19 cellular contexts compared by ENCODE assay signal in the genomic region with DNA sequence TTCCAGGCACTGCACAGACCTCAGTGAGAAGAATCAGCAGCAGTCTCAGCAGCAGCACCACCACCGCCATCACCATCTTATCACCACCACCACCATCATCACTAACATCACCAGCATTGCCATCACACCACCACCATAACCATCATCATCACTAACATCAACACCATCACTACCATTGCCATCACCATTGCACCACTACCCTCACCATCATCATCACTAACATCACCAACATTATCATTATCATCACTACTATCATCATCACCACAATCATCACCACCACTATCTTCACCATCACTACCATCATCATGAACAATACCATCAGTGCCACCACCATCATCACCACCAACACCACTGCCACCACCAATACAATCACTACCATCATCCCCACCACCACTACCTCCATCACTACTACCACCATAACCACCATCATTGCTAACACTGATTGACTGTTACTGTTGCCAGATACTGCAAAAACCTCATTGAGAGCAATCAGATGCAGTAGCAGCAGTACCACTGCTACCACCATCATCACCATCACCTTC.
"Had no signal": no experiment of that assay in that cellular context is flagged by ENCODE, and none has a peak within 500 bp of the region (broad histone marks: within the 10 kb centered on the region; RNA-seq: fewer than 3 reads in every experiment).

No MANE protein-coding gene starts in this region.

- FAIRE-seq: islet of Langerhans had no signal

- H3K4me3 ChIP-seq: heart left ventricle, ovary, right atrium auricular region, smooth muscle cell, stomach, thoracic aorta, transverse colon had no signal

- H3K9me3 ChIP-seq: heart left ventricle, ovary, right atrium auricular region, stomach, thoracic aorta, transverse colon had no signal

- H3K27me3 ChIP-seq: heart left ventricle, ovary, right atrium auricular region, stomach, transverse colon had no signal

- ATAC-seq: effector memory CD8-positive, alpha-beta T cell; heart left ventricle; stimulated activated memory B cell treated with anti-CD40 and anti-IgM and Interleukin-4, amounts not matched to agents 10 μg/mL and 1 μg/mL and 100 μg/mL, for 72 hours had no signal

- DNase-seq: central memory CD4-positive, alpha-beta T cell; cortex of kidney; effector memory CD8-positive, alpha-beta T cell; erythroblast; foreskin melanocyte; heart left ventricle; hypothalamus; kidney glomerular epithelial cell; natural killer cell; ovary; stimulated activated CD4-positive, alpha-beta T cell treated with anti-CD3 and anti-CD28 coated beads, Interleukin-2, amount 100 ng/mL, for 48 hours; stomach; substantia nigra; transverse colon had no signal

- H3K4me1 ChIP-seq: transverse colon had no signal

- H3K4me2 ChIP-seq: smooth muscle cell had no signal

- H3K36me3 ChIP-seq: ovary, transverse colon had no signal

- H3K27ac ChIP-seq: heart left ventricle, ovary, stomach, thoracic aorta, transverse colon had no signal
